Comparison of ENCODE assay signal across 8 cellular contexts in the genomic region with DNA sequence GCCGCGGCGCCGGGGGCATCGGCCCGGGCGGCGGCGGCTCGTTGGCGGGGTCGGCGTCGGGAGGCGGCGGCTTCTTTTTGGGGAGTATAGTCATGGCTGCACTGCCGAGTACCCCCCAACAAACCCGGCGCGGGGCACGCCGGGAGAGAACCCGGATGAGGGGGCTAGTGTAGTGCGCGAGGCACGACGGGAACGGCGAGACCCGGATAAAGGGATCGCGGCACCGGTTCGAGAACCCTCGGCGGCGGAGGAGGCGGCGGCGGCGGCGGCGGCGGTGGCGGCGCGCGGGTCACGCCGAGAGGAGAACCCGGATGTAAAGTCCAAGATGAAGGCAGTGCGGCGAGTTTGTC. TPM values are rescaled to one million over a fixed set of nuclear protein-coding genes. Genes with fewer than 3 reads are reported as not detected.
DNase-seq lines count a peak whose midpoint lies in the region; ATAC-seq and TF ChIP-seq lines count a peak whose summit lies in the region.

A gene with protein sequence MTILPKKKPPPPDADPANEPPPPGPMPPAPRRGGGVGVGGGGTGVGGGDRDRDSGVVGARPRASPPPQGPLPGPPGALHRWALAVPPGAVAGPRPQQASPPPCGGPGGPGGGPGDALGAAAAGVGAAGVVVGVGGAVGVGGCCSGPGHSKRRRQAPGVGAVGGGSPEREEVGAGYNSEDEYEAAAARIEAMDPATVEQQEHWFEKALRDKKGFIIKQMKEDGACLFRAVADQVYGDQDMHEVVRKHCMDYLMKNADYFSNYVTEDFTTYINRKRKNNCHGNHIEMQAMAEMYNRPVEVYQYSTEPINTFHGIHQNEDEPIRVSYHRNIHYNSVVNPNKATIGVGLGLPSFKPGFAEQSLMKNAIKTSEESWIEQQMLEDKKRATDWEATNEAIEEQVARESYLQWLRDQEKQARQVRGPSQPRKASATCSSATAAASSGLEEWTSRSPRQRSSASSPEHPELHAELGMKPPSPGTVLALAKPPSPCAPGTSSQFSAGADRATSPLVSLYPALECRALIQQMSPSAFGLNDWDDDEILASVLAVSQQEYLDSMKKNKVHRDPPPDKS (minus strand): TSS at position 131 of the 350 bp plus-strand sequence. CDS start 37 bp downstream, at position 94.

- no peak for TF ChIP-seq EP300 in esophagus muscularis mucosa (IDR thresholded peaks at IDR 0.05)

- peaks cover 29 to 36% of the 10 kb centered on the region in 2 donors for H3K4me1 Mint-ChIP-seq in natural killer cell treated with Interleukin-12 subunit alpha and Interleukin-12 subunit beta and Interleukin-15 and Interleukin-18, amount 100 ng/mL, for 72 hours (ENCODE audit: low read depth in 2 of 2)
- peaks cover 39% of the 10 kb centered on the region for H3K4me1 Mint-ChIP-seq in stimulated activated naive CD8-positive, alpha-beta T cell treated with anti-CD3 and anti-CD28 coated beads, Interleukin-15, amount 100 ng/mL, for 72 hours

- TF ChIP-seq CTCF in esophagus muscularis mucosa (IDR thresholded peaks at IDR 0.05): no peak

- peak within 1 kb of the TSS; percentile 86 to 92 (median 90) for H3K27ac ChIP-seq in esophagus muscularis mucosa (replicated peaks in 1 of 4)

- ATAC-seq in HG02970 (IDR thresholded peaks at IDR 0.05; ENCODE audit: low FRiP score, unreplicated experiment): peak; percentile 24
- peak; percentile 75 to 77 for ATAC-seq in natural killer cell treated with Interleukin-12 subunit alpha and Interleukin-12 subunit beta and Interleukin-15 and Interleukin-18, amount 100 ng/mL, for 72 hours
- peak; percentile 67 for ATAC-seq in stimulated activated naive CD8-positive, alpha-beta T cell treated with anti-CD3 and anti-CD28 coated beads, Interleukin-15, amount 100 ng/mL, for 72 hours

- peak within 1 kb of the TSS; percentile 99 for H3K4me3 Mint-ChIP-seq in natural killer cell treated with Interleukin-12 subunit alpha and Interleukin-12 subunit beta and Interleukin-15 and Interleukin-18, amount 100 ng/mL, for 72 hours
- peak within 1 kb of the TSS; percentile 98 to 99 for H3K4me3 Mint-ChIP-seq in stimulated activated naive CD8-positive, alpha-beta T cell treated with anti-CD3 and anti-CD28 coated beads, Interleukin-15, amount 100 ng/mL, for 72 hours

- peak; percentile 12 for TF ChIP-seq POLR2A in esophagus muscularis mucosa (IDR thresholded peaks at IDR 0.05; ENCODE audit: low read depth)

- H3K27ac Mint-ChIP-seq in natural killer cell treated with Interleukin-12 subunit alpha and Interleukin-12 subunit beta and Interleukin-15 and Interleukin-18, amount 100 ng/mL, for 72 hours: peak within 1 kb of the TSS; percentile 99
- peak within 1 kb of the TSS; percentile 100 for H3K27ac Mint-ChIP-seq in stimulated activated naive CD8-positive, alpha-beta T cell treated with anti-CD3 and anti-CD28 coated beads, Interleukin-15, amount 100 ng/mL, for 72 hours

- peak within 1 kb of the TSS; percentile 63 to 79 (median 72) for H3K4me3 ChIP-seq in esophagus muscularis mucosa

- no peaks in the 10 kb centered on the region for H3K36me3 Mint-ChIP-seq in natural killer cell treated with Interleukin-12 subunit alpha and Interleukin-12 subunit beta and Interleukin-15 and Interleukin-18, amount 100 ng/mL, for 72 hours

- intact Hi-C loops in esophagus muscularis mucosa (cut with DNase I): loop anchor here (10.0 kb wide), 1 partner anchor 1303 kb away; a partner anchor contains a TSS

- no peaks in the 10 kb centered on the region for H3K27me3 ChIP-seq in esophagus muscularis mucosa

- no peaks in the 10 kb centered on the region for H3K9me3 Mint-ChIP-seq in natural killer cell treated with Interleukin-12 subunit alpha and Interleukin-12 subunit beta and Interleukin-15 and Interleukin-18, amount 100 ng/mL, for 72 hours
- H3K9me3 Mint-ChIP-seq in stimulated activated naive CD8-positive, alpha-beta T cell treated with anti-CD3 and anti-CD28 coated beads, Interleukin-15, amount 100 ng/mL, for 72 hours: no peaks in the 10 kb centered on the region

- peaks cover 0 to 20% (median 6%) of the 10 kb centered on the region in 4 donors for H3K36me3 ChIP-seq in esophagus muscularis mucosa

- peaks cover 0 to 8% of the 10 kb centered on the region in 2 donors for H3K27me3 Mint-ChIP-seq in natural killer cell treated with Interleukin-12 subunit alpha and Interleukin-12 subunit beta and Interleukin-15 and Interleukin-18, amount 100 ng/mL, for 72 hours
- H3K27me3 Mint-ChIP-seq in stimulated activated naive CD8-positive, alpha-beta T cell treated with anti-CD3 and anti-CD28 coated beads, Interleukin-15, amount 100 ng/mL, for 72 hours: no peaks in the 10 kb centered on the region

- no peaks in the 10 kb centered on the region for H3K9me3 ChIP-seq in esophagus muscularis mucosa

- 54% methylated on average over 38 of the region's 53 CpGs for WGBS in esophagus muscularis mucosa

- peak; percentile 59 for DNase-seq in NCI-H2029 (lab: John Stamatoyannopoulos, UW)
- DNase-seq in NCI-H2029 treated with DMSO at 0.1 percent for 48 hours (lab: John Stamatoyannopoulos, UW): no peak
- DNase-seq in NCI-H526 treated with DMSO at 0.1 percent for 48 hours (lab: John Stamatoyannopoulos, UW): peak; percentile 53
- peak; percentile 46 for DNase-seq in activated T-cell treated with anti-CD3 and anti-CD28 coated beads for 4 hours
- no peak for DNase-seq in esophagus muscularis mucosa (ENCODE audit: extremely low spot score)
- peak; percentile 84 for DNase-seq in natural killer cell treated with Interleukin-12 subunit alpha and Interleukin-12 subunit beta and Interleukin-15 and Interleukin-18, amount 100 ng/mL, for 72 hours (ENCODE audit: low spot score)
- peak in 1 of 2 donors; percentile 74 for DNase-seq in stimulated activated naive CD8-positive, alpha-beta T cell treated with anti-CD3 and anti-CD28 coated beads, Interleukin-15, amount 100 ng/mL, for 72 hours

- peaks cover 20 to 55% (median 48%) of the 10 kb centered on the region in 4 donors for H3K4me1 ChIP-seq in esophagus muscularis mucosa

RNA-seq across cellular contexts. Expression of the gene that starts here (rescaled TPM):
- total RNA-seq in esophagus muscularis mucosa: 10 to 100 TPM; 39.9 to 53.9 (median 48.5) TPM
- 10 to 100 TPM; 75.8 to 79.9 TPM for total RNA-seq in natural killer cell treated with Interleukin-12 subunit alpha and Interleukin-12 subunit beta and Interleukin-15 and Interleukin-18, amount 100 ng/mL, for 72 hours

Comparison
In these comparisons a context has a peak if more than half of its experiments do, and no peak if none do; other contexts are left out.
1. DNase-seq: peak in NCI-H2029 (single experiment), NCI-H526 treated with DMSO at 0.1 percent for 48 hours (single experiment), activated T-cell treated with anti-CD3 and anti-CD28 coated beads for 4 hours (single experiment) and natural killer cell treated with Interleukin-12 subunit alpha and Interleukin-12 subunit beta and Interleukin-15 and Interleukin-18, amount 100 ng/mL, for 72 hours (single experiment); none in NCI-H2029 treated with DMSO at 0.1 percent for 48 hours (single experiment) and esophagus muscularis mucosa (single experiment).
2. ATAC-seq: peak in every context shown above with its lines; median percentile 76 in natural killer cell treated with Interleukin-12 subunit alpha and Interleukin-12 subunit beta and Interleukin-15 and Interleukin-18, amount 100 ng/mL, for 72 hours; 67 in stimulated activated naive CD8-positive, alpha-beta T cell treated with anti-CD3 and anti-CD28 coated beads, Interleukin-15, amount 100 ng/mL, for 72 hours; 24 in HG02970.